Comparison of ENCODE assay signal across 23 cellular contexts in the genomic region with DNA sequence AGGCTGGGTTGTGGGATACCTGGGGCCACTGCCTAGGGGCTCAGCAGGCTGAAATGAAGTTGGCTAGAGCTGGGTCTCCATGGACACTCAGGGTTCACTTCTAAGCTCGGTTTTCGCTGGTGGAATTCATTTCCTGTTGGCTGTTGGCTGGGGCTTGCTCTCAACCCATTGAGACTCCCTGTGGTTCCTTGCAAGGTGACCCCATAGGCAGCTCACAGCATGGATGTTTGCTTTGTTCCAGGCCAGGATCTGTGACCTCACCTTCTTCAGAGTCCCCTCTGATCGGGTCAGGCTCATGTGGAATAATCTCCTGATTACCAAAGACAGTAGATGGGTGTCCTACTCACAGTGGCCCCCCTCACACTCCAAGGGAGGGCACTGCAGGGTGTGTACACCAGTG.
"Had no signal": no experiment of that assay in that cellular context is flagged by ENCODE, and none has a peak within 500 bp of the region (broad histone marks: within the 10 kb centered on the region; RNA-seq: fewer than 3 reads in every experiment).

No MANE protein-coding gene starts in this region.

- H3K9me3 Mint-ChIP-seq: immature natural killer cell, memory B cell, type B pancreatic cell had no signal

- H3K27ac ChIP-seq: coronary artery, left ventricle myocardium inferior, lower lobe of right lung, neutrophil, right atrium auricular region, sigmoid colon, skin epidermis, stomach, thoracic aorta had no signal

- H3K27ac Mint-ChIP-seq: immature natural killer cell, memory B cell, nephron progenitor cell, type B pancreatic cell had no signal

- DNase-seq: effector CD4-positive, alpha-beta T cell; foreskin melanocyte; head of caudate nucleus; hypothalamus; immature natural killer cell; left ventricle myocardium inferior; lower lobe of right lung; midbrain; nephron progenitor cell; posterior cingulate gyrus; sigmoid colon; stimulated activated CD4-positive, alpha-beta T cell treated with anti-CD3 and anti-CD28 coated beads, Interleukin-2, amount 100 ng/mL, for 24 hours; stimulated activated CD4-positive, alpha-beta T cell treated with anti-CD3 and anti-CD28 coated beads, Interleukin-4, amount 100 ng/mL, for 4 hours; stimulated activated naive CD4-positive, alpha-beta T cell; stomach; substantia nigra had no signal

- H3K36me3 Mint-ChIP-seq: immature natural killer cell, type B pancreatic cell had no signal

- H3K27me3 ChIP-seq: right atrium auricular region, sigmoid colon, stomach had no signal

- H3K4me1 Mint-ChIP-seq: immature natural killer cell, memory B cell, nephron progenitor cell had no signal

- H3K9me3 ChIP-seq: left ventricle myocardium inferior, lower lobe of right lung, neutrophil, right atrium auricular region, sigmoid colon, stomach, thoracic aorta had no signal

- H3K4me1 ChIP-seq: lower lobe of right lung, right atrium auricular region, stomach had no signal

- H3K4me3 Mint-ChIP-seq: immature natural killer cell, memory B cell, nephron progenitor cell, type B pancreatic cell had no signal

- H3K4me3 ChIP-seq: coronary artery, left ventricle myocardium inferior, lower lobe of right lung, right atrium auricular region, sigmoid colon, skin epidermis, stomach, thoracic aorta had no signal

- ATAC-seq: lower lobe of right lung had no signal

- H3K27me3 Mint-ChIP-seq: memory B cell had no signal

- H3K36me3 ChIP-seq: left ventricle myocardium inferior, lower lobe of right lung, neutrophil, right atrium auricular region, sigmoid colon, stomach, thoracic aorta had no signal
